ENCODE assay signal across 1 cellular context in the genomic region with DNA sequence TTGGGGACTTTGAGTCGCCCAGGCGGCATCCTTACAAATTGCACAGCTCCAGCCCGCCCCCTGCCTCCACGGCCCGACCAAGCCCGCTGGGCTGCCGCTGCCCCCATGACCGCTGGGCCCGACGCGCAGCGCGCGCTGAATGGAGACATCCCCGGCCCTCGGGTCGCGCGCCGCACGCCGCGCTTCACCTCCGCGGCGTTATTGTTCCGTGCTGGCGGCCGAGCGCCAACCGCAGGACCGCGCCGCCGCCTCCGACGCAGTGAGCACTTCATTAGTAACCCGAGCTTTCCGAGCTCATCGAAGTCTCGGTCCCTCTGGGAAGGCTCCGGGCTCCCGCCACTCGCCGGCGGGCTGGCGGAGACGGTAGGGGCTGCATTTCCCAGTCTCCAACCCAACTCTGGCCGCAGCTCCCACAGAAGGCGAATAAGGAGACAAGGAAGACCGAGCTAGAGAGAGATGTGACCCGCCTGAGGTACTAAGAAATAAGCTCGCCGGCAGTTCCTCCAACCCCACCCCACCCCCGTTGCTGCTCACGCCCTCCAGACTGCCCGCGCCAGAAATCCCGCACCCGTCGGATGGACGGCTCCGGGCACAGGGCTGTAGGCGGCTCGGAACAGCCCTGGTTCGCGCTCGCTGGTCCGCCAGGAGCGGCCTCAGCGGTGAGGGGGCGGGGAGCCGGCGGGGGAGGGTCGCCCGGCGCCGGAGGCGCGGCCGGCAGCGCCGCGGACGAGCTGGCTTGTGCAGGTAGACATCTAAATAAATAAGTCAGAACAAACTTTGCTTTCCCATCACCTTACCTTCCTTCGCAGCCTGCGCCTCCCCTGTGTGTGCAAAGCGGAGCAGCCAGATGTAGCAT.
TF ChIP-seq lines count a peak whose summit lies in the region.

No MANE protein-coding gene starts in this region.

TF ChIP-seq in WTC11, 78 proteins besides CTCF, POLR2A, EP300 and RAD21 (continued from another document):
- TF ChIP-seq, protein P1, sequence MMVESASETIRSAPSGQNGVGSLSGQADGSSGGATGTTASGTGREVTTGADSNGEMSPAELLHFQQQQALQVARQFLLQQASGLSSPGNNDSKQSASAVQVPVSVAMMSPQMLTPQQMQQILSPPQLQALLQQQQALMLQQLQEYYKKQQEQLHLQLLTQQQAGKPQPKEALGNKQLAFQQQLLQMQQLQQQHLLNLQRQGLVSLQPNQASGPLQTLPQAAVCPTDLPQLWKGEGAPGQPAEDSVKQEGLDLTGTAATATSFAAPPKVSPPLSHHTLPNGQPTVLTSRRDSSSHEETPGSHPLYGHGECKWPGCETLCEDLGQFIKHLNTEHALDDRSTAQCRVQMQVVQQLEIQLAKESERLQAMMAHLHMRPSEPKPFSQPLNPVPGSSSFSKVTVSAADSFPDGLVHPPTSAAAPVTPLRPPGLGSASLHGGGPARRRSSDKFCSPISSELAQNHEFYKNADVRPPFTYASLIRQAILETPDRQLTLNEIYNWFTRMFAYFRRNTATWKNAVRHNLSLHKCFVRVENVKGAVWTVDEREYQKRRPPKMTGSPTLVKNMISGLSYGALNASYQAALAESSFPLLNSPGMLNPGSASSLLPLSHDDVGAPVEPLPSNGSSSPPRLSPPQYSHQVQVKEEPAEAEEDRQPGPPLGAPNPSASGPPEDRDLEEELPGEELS (CRISPR knock-in tag; IDR thresholded peaks at IDR 0.05): 0 out of 2 replicates have a peak, but pooled peaks have one; percentile 12
- no peak for TF ChIP-seq JUN (CRISPR knock-in tag; IDR thresholded peaks at IDR 0.05)
- TF ChIP-seq ZNF396 (CRISPR knock-in tag; IDR thresholded peaks at IDR 0.05; ENCODE audit: borderline replicate concordance): no peak
- TF ChIP-seq SMAD4 (CRISPR knock-in tag; IDR thresholded peaks at IDR 0.05): no peak
- 0 out of 2 replicates have a peak, but pooled peaks have one; percentile 24 for TF ChIP-seq SP1 (CRISPR knock-in tag; conservative IDR thresholded peaks at IDR 0.05)
- TF ChIP-seq ETV6 (CRISPR knock-in tag; IDR thresholded peaks at IDR 0.05): no peak
- no peak for TF ChIP-seq TCF7 (CRISPR knock-in tag; IDR thresholded peaks at IDR 0.05; ENCODE audit: low read depth)
- TF ChIP-seq GTF2I (CRISPR knock-in tag; conservative IDR thresholded peaks at IDR 0.05): no peak
- TF ChIP-seq, protein P2, sequence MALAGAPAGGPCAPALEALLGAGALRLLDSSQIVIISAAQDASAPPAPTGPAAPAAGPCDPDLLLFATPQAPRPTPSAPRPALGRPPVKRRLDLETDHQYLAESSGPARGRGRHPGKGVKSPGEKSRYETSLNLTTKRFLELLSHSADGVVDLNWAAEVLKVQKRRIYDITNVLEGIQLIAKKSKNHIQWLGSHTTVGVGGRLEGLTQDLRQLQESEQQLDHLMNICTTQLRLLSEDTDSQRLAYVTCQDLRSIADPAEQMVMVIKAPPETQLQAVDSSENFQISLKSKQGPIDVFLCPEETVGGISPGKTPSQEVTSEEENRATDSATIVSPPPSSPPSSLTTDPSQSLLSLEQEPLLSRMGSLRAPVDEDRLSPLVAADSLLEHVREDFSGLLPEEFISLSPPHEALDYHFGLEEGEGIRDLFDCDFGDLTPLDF (CRISPR knock-in tag; IDR thresholded peaks at IDR 0.05): no peak
- TF ChIP-seq NFE2L1 (CRISPR knock-in tag; IDR thresholded peaks at IDR 0.05): no peak
- TF ChIP-seq, protein P3, sequence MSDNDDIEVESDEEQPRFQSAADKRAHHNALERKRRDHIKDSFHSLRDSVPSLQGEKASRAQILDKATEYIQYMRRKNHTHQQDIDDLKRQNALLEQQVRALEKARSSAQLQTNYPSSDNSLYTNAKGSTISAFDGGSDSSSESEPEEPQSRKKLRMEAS (CRISPR knock-in tag; IDR thresholded peaks at IDR 0.05): no peak
- TF ChIP-seq, protein P4, sequence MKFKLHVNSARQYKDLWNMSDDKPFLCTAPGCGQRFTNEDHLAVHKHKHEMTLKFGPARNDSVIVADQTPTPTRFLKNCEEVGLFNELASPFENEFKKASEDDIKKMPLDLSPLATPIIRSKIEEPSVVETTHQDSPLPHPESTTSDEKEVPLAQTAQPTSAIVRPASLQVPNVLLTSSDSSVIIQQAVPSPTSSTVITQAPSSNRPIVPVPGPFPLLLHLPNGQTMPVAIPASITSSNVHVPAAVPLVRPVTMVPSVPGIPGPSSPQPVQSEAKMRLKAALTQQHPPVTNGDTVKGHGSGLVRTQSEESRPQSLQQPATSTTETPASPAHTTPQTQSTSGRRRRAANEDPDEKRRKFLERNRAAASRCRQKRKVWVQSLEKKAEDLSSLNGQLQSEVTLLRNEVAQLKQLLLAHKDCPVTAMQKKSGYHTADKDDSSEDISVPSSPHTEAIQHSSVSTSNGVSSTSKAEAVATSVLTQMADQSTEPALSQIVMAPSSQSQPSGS (CRISPR knock-in tag; IDR thresholded peaks at IDR 0.05; ENCODE audit: borderline replicate concordance, low read depth): no peak
- TF ChIP-seq PRRX2 (CRISPR knock-in tag; IDR thresholded peaks at IDR 0.05): no peak
- no peak for TF ChIP-seq CREM (CRISPR knock-in tag; IDR thresholded peaks at IDR 0.05)
- TF ChIP-seq, protein P5, sequence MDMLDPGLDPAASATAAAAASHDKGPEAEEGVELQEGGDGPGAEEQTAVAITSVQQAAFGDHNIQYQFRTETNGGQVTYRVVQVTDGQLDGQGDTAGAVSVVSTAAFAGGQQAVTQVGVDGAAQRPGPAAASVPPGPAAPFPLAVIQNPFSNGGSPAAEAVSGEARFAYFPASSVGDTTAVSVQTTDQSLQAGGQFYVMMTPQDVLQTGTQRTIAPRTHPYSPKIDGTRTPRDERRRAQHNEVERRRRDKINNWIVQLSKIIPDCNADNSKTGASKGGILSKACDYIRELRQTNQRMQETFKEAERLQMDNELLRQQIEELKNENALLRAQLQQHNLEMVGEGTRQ (CRISPR knock-in tag; IDR thresholded peaks at IDR 0.05): 0 out of 2 replicates have a peak, but pooled peaks have one; percentile 7
- no peak for TF ChIP-seq NFATC4 (CRISPR knock-in tag; IDR thresholded peaks at IDR 0.05)
- TF ChIP-seq, protein P6, sequence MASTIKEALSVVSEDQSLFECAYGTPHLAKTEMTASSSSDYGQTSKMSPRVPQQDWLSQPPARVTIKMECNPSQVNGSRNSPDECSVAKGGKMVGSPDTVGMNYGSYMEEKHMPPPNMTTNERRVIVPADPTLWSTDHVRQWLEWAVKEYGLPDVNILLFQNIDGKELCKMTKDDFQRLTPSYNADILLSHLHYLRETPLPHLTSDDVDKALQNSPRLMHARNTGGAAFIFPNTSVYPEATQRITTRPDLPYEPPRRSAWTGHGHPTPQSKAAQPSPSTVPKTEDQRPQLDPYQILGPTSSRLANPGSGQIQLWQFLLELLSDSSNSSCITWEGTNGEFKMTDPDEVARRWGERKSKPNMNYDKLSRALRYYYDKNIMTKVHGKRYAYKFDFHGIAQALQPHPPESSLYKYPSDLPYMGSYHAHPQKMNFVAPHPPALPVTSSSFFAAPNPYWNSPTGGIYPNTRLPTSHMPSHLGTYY (CRISPR knock-in tag; IDR thresholded peaks at IDR 0.05): no peak
- TF ChIP-seq RORB (CRISPR knock-in tag; IDR thresholded peaks at IDR 0.05): no peak
- TF ChIP-seq, protein P7, sequence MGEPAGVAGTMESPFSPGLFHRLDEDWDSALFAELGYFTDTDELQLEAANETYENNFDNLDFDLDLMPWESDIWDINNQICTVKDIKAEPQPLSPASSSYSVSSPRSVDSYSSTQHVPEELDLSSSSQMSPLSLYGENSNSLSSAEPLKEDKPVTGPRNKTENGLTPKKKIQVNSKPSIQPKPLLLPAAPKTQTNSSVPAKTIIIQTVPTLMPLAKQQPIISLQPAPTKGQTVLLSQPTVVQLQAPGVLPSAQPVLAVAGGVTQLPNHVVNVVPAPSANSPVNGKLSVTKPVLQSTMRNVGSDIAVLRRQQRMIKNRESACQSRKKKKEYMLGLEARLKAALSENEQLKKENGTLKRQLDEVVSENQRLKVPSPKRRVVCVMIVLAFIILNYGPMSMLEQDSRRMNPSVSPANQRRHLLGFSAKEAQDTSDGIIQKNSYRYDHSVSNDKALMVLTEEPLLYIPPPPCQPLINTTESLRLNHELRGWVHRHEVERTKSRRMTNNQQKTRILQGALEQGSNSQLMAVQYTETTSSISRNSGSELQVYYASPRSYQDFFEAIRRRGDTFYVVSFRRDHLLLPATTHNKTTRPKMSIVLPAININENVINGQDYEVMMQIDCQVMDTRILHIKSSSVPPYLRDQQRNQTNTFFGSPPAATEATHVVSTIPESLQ (CRISPR knock-in tag; IDR thresholded peaks at IDR 0.05): no peak
- TF ChIP-seq FOXP1 (CRISPR knock-in tag; IDR thresholded peaks at IDR 0.05; ENCODE audit: borderline replicate concordance): peak; percentile 67; the same call in 1 of the 2 replicates
- no peak for TF ChIP-seq HMGA2 (CRISPR knock-in tag; IDR thresholded peaks at IDR 0.05)
- TF ChIP-seq CREB1 (CRISPR knock-in tag; IDR thresholded peaks at IDR 0.05): no peak
- no peak for TF ChIP-seq MXD4 (CRISPR knock-in tag; IDR thresholded peaks at IDR 0.05; ENCODE audit: borderline replicate concordance)
- TF ChIP-seq, protein P8, sequence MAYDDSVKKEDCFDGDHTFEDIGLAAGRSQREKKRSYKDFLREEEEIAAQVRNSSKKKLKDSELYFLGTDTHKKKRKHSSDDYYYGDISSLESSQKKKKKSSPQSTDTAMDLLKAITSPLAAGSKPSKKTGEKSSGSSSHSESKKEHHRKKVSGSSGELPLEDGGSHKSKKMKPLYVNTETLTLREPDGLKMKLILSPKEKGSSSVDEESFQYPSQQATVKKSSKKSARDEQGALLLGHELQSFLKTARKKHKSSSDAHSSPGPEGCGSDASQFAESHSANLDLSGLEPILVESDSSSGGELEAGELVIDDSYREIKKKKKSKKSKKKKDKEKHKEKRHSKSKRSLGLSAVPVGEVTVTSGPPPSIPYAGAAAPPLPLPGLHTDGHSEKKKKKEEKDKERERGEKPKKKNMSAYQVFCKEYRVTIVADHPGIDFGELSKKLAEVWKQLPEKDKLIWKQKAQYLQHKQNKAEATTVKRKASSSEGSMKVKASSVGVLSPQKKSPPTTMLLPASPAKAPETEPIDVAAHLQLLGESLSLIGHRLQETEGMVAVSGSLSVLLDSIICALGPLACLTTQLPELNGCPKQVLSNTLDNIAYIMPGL (CRISPR knock-in tag; IDR thresholded peaks at IDR 0.05): 0 out of 2 replicates have a peak, but pooled peaks have one; percentile 23
- TF ChIP-seq ZNF671 (CRISPR knock-in tag; IDR thresholded peaks at IDR 0.05): no peak
- TF ChIP-seq NR3C1 (CRISPR knock-in tag; conservative IDR thresholded peaks at IDR 0.05; ENCODE audit: low read depth): no peak
- TF ChIP-seq KAT7 (CRISPR knock-in tag; IDR thresholded peaks at IDR 0.05; ENCODE audit: borderline replicate concordance): no peak
TF ChIP-seq in WTC11: peak in this region for 9.
